ENCODE assay signal across 1 cellular context in the genomic region with DNA sequence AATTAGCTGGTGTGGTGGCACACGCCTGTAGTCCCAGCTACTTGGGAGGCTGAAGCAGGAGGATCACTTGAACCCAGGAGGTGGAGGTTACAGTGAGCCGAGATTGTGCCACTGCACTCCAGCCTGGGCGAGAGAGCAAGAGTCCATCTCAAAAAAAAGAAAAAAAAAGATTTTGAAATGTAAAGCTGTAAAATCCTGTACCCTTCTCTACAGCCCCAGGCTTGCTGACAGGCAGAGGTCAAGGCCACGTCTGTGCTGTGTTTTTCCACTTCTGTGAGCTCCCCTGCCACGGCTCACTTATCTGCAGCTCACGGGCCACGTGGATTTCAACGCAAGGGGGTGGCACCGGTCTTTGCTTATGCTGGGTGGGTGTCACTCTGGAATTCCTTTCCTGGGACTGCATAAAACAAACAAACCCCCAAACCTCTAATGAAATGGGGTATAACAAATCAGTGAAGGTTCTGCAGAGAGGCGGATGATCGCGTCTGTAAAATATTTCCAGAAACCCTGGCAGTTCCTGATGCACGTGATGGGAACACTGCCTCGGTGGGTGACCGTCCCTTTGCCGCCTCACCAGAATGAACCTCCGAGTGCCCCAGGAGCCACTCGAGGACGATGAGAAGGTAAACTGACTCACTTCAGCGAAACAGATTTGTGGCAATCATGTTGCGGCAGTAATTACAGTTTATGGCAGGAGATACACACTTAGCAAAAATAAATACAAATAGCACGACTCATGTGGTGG.
TF ChIP-seq lines count a peak whose summit lies in the region.

No MANE protein-coding gene starts in this region.

TF ChIP-seq in HepG2, 621 proteins besides CTCF, POLR2A, EP300 and RAD21 (continued from another document and continues in another):
- TF ChIP-seq ZNF432 (CRISPR knock-in tag; IDR thresholded peaks at IDR 0.05; ENCODE audit: borderline replicate concordance): no peak
- TF ChIP-seq ZNF644 (CRISPR knock-in tag; IDR thresholded peaks at IDR 0.05; ENCODE audit: low read depth): no peak
- no peak for TF ChIP-seq GTF2F1 (IDR thresholded peaks at IDR 0.05; ENCODE audit: low read length)
- peak; percentile 90 for TF ChIP-seq POGZ (CRISPR knock-in tag; IDR thresholded peaks at IDR 0.05)
- TF ChIP-seq, protein P1, sequence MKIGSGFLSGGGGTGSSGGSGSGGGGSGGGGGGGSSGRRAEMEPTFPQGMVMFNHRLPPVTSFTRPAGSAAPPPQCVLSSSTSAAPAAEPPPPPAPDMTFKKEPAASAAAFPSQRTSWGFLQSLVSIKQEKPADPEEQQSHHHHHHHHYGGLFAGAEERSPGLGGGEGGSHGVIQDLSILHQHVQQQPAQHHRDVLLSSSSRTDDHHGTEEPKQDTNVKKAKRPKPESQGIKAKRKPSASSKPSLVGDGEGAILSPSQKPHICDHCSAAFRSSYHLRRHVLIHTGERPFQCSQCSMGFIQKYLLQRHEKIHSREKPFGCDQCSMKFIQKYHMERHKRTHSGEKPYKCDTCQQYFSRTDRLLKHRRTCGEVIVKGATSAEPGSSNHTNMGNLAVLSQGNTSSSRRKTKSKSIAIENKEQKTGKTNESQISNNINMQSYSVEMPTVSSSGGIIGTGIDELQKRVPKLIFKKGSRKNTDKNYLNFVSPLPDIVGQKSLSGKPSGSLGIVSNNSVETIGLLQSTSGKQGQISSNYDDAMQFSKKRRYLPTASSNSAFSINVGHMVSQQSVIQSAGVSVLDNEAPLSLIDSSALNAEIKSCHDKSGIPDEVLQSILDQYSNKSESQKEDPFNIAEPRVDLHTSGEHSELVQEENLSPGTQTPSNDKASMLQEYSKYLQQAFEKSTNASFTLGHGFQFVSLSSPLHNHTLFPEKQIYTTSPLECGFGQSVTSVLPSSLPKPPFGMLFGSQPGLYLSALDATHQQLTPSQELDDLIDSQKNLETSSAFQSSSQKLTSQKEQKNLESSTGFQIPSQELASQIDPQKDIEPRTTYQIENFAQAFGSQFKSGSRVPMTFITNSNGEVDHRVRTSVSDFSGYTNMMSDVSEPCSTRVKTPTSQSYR (CRISPR knock-in tag; IDR thresholded peaks at IDR 0.05; ENCODE audit: borderline replicate concordance): peak; percentile 15; the same call in 1 of the 2 replicates
- peak; percentile 46; the same call in 1 of the 2 replicates for TF ChIP-seq ZSCAN25 (CRISPR knock-in tag; IDR thresholded peaks at IDR 0.05)
- TF ChIP-seq RXRA (CRISPR knock-in tag; IDR thresholded peaks at IDR 0.05): peak; percentile 75; the same call in 1 of the 2 replicates
- peak; percentile 98 for TF ChIP-seq ADNP (CRISPR knock-in tag; IDR thresholded peaks at IDR 0.05)
- TF ChIP-seq, protein P2, sequence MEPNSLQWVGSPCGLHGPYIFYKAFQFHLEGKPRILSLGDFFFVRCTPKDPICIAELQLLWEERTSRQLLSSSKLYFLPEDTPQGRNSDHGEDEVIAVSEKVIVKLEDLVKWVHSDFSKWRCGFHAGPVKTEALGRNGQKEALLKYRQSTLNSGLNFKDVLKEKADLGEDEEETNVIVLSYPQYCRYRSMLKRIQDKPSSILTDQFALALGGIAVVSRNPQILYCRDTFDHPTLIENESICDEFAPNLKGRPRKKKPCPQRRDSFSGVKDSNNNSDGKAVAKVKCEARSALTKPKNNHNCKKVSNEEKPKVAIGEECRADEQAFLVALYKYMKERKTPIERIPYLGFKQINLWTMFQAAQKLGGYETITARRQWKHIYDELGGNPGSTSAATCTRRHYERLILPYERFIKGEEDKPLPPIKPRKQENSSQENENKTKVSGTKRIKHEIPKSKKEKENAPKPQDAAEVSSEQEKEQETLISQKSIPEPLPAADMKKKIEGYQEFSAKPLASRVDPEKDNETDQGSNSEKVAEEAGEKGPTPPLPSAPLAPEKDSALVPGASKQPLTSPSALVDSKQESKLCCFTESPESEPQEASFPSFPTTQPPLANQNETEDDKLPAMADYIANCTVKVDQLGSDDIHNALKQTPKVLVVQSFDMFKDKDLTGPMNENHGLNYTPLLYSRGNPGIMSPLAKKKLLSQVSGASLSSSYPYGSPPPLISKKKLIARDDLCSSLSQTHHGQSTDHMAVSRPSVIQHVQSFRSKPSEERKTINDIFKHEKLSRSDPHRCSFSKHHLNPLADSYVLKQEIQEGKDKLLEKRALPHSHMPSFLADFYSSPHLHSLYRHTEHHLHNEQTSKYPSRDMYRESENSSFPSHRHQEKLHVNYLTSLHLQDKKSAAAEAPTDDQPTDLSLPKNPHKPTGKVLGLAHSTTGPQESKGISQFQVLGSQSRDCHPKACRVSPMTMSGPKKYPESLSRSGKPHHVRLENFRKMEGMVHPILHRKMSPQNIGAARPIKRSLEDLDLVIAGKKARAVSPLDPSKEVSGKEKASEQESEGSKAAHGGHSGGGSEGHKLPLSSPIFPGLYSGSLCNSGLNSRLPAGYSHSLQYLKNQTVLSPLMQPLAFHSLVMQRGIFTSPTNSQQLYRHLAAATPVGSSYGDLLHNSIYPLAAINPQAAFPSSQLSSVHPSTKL (CRISPR knock-in tag; IDR thresholded peaks at IDR 0.05): peak; percentile 62
- TF ChIP-seq, protein P3, sequence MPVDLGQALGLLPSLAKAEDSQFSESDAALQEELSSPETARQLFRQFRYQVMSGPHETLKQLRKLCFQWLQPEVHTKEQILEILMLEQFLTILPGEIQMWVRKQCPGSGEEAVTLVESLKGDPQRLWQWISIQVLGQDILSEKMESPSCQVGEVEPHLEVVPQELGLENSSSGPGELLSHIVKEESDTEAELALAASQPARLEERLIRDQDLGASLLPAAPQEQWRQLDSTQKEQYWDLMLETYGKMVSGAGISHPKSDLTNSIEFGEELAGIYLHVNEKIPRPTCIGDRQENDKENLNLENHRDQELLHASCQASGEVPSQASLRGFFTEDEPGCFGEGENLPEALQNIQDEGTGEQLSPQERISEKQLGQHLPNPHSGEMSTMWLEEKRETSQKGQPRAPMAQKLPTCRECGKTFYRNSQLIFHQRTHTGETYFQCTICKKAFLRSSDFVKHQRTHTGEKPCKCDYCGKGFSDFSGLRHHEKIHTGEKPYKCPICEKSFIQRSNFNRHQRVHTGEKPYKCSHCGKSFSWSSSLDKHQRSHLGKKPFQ (CRISPR knock-in tag; IDR thresholded peaks at IDR 0.05; ENCODE audit: insufficient replicate concordance): peak; percentile 35
- TF ChIP-seq, protein P4, sequence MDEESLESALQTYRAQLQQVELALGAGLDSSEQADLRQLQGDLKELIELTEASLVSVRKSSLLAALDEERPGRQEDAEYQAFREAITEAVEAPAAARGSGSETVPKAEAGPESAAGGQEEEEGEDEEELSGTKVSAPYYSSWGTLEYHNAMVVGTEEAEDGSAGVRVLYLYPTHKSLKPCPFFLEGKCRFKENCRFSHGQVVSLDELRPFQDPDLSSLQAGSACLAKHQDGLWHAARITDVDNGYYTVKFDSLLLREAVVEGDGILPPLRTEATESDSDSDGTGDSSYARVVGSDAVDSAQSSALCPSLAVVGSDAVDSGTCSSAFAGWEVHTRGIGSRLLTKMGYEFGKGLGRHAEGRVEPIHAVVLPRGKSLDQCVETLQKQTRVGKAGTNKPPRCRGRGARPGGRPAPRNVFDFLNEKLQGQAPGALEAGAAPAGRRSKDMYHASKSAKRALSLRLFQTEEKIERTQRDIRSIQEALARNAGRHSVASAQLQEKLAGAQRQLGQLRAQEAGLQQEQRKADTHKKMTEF (CRISPR knock-in tag; IDR thresholded peaks at IDR 0.05): peak; percentile 51; the same call in 1 of the 2 replicates
- no peak for TF ChIP-seq ZNF235 (CRISPR knock-in tag; IDR thresholded peaks at IDR 0.05; ENCODE audit: borderline replicate concordance)
- TF ChIP-seq ZNF121 (CRISPR knock-in tag; IDR thresholded peaks at IDR 0.05): peak; percentile 72
- TF ChIP-seq NPAS2 (CRISPR knock-in tag; IDR thresholded peaks at IDR 0.05; ENCODE audit: borderline replicate concordance): no peak
- TF ChIP-seq TBX3 (IDR thresholded peaks at IDR 0.05; ENCODE audit: borderline replicate concordance): no peak
- no peak for TF ChIP-seq ZNF589 (CRISPR knock-in tag; conservative IDR thresholded peaks at IDR 0.05)
- no peak for TF ChIP-seq FIP1L1 (IDR thresholded peaks at IDR 0.05; ENCODE audit: borderline replicate concordance, insufficient read depth, low read depth, low read length)
- no peak for TF ChIP-seq LCORL (IDR thresholded peaks at IDR 0.05)
- TF ChIP-seq LCORL (CRISPR knock-in tag; IDR thresholded peaks at IDR 0.05): peak; percentile 29; the same call in 1 of the 2 replicates
- TF ChIP-seq IKZF4 (CRISPR knock-in tag; IDR thresholded peaks at IDR 0.05; ENCODE audit: borderline replicate concordance, low read depth, not compliant biosample characterization): peak; percentile 30
- no peak for TF ChIP-seq ZNF468 (CRISPR knock-in tag; IDR thresholded peaks at IDR 0.05)
- TF ChIP-seq NR2F1 (CRISPR knock-in tag; IDR thresholded peaks at IDR 0.05): peak; percentile 81 to 82; a peak in 3 of 4 replicates
- no peak for TF ChIP-seq ZNF83 (CRISPR knock-in tag; IDR thresholded peaks at IDR 0.05; ENCODE audit: borderline replicate concordance)
- TF ChIP-seq HMGA1 (CRISPR knock-in tag; conservative IDR thresholded peaks at IDR 0.05): no peak
- TF ChIP-seq FOXK1 (CRISPR knock-in tag; IDR thresholded peaks at IDR 0.05; ENCODE audit: borderline replicate concordance, low read depth): peak; percentile 24; the same call in 1 of the 2 replicates
- TF ChIP-seq HNRNPH1 (optimal IDR thresholded peaks at IDR 0.05; ENCODE audit: low read depth, low read length): no peak
- no peak for TF ChIP-seq EZH2 (conservative IDR thresholded peaks at IDR 0.05; ENCODE audit: low read depth, low read length)
- TF ChIP-seq SSRP1 (CRISPR knock-in tag; IDR thresholded peaks at IDR 0.05): no peak
- no peak for TF ChIP-seq ZNF737 (CRISPR knock-in tag; IDR thresholded peaks at IDR 0.05; ENCODE audit: borderline replicate concordance)
- TF ChIP-seq NR1H2 (CRISPR knock-in tag; IDR thresholded peaks at IDR 0.05; ENCODE audit: borderline replicate concordance, low read depth): no peak
- TF ChIP-seq, protein P5, sequence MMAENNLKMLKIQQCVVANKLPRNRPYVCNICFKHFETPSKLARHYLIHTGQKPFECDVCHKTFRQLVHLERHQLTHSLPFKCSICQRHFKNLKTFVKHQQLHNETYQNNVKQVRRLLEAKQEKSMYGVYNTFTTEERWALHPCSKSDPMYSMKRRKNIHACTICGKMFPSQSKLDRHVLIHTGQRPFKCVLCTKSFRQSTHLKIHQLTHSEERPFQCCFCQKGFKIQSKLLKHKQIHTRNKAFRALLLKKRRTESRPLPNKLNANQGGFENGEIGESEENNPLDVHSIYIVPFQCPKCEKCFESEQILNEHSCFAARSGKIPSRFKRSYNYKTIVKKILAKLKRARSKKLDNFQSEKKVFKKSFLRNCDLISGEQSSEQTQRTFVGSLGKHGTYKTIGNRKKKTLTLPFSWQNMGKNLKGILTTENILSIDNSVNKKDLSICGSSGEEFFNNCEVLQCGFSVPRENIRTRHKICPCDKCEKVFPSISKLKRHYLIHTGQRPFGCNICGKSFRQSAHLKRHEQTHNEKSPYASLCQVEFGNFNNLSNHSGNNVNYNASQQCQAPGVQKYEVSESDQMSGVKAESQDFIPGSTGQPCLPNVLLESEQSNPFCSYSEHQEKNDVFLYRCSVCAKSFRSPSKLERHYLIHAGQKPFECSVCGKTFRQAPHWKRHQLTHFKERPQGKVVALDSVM (CRISPR knock-in tag; IDR thresholded peaks at IDR 0.05): peak; percentile 100
- no peak for TF ChIP-seq NONO (IDR thresholded peaks at IDR 0.05)
- TF ChIP-seq NONO (CRISPR knock-in tag; conservative IDR thresholded peaks at IDR 0.05): no peak
- no peak for TF ChIP-seq KLF6 (CRISPR knock-in tag; IDR thresholded peaks at IDR 0.05)
- TF ChIP-seq DMAP1 (CRISPR knock-in tag; IDR thresholded peaks at IDR 0.05): no peak
- no peak for TF ChIP-seq ZNF44 (CRISPR knock-in tag; IDR thresholded peaks at IDR 0.05)
- TF ChIP-seq ZNF180 (CRISPR knock-in tag; IDR thresholded peaks at IDR 0.05; ENCODE audit: borderline replicate concordance, low read depth): no peak
- no peak for TF ChIP-seq BORCS8-MEF2B (CRISPR knock-in tag; IDR thresholded peaks at IDR 0.05)
- TF ChIP-seq GATAD2A (CRISPR knock-in tag; IDR thresholded peaks at IDR 0.05): peak; percentile 85
- TF ChIP-seq ARID2 (CRISPR knock-in tag; IDR thresholded peaks at IDR 0.05; ENCODE audit: borderline replicate concordance): no peak
- no peak for TF ChIP-seq TEAD3 (CRISPR knock-in tag; optimal IDR thresholded peaks at IDR 0.05; ENCODE audit: borderline replicate concordance)
- TF ChIP-seq NR2F6 (IDR thresholded peaks at IDR 0.05): peak; percentile 93
- TF ChIP-seq NR2F6 (CRISPR knock-in tag; IDR thresholded peaks at IDR 0.05): peak; percentile 94
- TF ChIP-seq, protein P6, sequence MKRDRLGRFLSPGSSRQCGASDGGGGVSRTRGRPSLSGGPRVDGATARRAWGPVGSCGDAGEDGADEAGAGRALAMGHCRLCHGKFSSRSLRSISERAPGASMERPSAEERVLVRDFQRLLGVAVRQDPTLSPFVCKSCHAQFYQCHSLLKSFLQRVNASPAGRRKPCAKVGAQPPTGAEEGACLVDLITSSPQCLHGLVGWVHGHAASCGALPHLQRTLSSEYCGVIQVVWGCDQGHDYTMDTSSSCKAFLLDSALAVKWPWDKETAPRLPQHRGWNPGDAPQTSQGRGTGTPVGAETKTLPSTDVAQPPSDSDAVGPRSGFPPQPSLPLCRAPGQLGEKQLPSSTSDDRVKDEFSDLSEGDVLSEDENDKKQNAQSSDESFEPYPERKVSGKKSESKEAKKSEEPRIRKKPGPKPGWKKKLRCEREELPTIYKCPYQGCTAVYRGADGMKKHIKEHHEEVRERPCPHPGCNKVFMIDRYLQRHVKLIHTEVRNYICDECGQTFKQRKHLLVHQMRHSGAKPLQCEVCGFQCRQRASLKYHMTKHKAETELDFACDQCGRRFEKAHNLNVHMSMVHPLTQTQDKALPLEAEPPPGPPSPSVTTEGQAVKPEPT (CRISPR knock-in tag; IDR thresholded peaks at IDR 0.05; ENCODE audit: low read depth): no peak
- no peak for TF ChIP-seq SOX6 (IDR thresholded peaks at IDR 0.05)
- peak; percentile 47 for TF ChIP-seq SOX6 (CRISPR knock-in tag; IDR thresholded peaks at IDR 0.05)
